23 cellular contexts compared by ENCODE assay signal in genomic region chr12:4178424-4179184, GRCh38.
DNase-seq lines count a peak whose midpoint lies in the region; ATAC-seq lines count a peak whose summit lies in the region.
"Had no signal": no experiment of that assay in that cellular context is flagged by ENCODE, and none has a peak within 500 bp of the region (broad histone marks: within the 10 kb centered on the region; RNA-seq: fewer than 3 reads in every experiment).

No MANE protein-coding gene starts in this region.

- peaks cover 4% of the 10 kb centered on the region for H3K9me3 Mint-ChIP-seq in activated naive CD8-positive, alpha-beta T cell treated with anti-CD3 and anti-CD28 coated beads, Interleukin-2, amount 10 ng/mL, durations not matched to agents 7 days and 5 days
- peaks cover 8 to 12% of the 10 kb centered on the region in 2 donors for H3K9me3 Mint-ChIP-seq in stimulated activated naive CD8-positive, alpha-beta T cell treated with anti-CD3 and anti-CD28 coated beads, Interleukin-15, amount 100 ng/mL, for 72 hours
- H3K9me3 Mint-ChIP-seq: type B pancreatic cell had no signal

- DNase-seq in stimulated activated CD4-positive, alpha-beta T cell treated with anti-CD3 and anti-CD28 coated beads, Interleukin-15, amount 100 ng/mL, for 24 hours: peak; percentile 30
- DNase-seq in stimulated activated CD4-positive, alpha-beta T cell treated with anti-CD3 and anti-CD28 coated beads, Interleukin-2, amount 100 ng/mL, for 24 hours: no peak
- DNase-seq in RKO (ENCODE audit: low spot score) (peak; percentile 57), globus pallidus (ENCODE audit: low spot score) (no peak)
- DNase-seq in activated naive CD8-positive, alpha-beta T cell treated with anti-CD3 and anti-CD28 coated beads, Interleukin-2, amount 10 ng/mL, durations not matched to agents 7 days and 5 days: no peak
- peak in 1 of 2 donors; percentile 31 for DNase-seq in stimulated activated naive CD8-positive, alpha-beta T cell treated with anti-CD3 and anti-CD28 coated beads, Interleukin-15, amount 100 ng/mL, for 72 hours
- DNase-seq in activated effector memory CD4-positive, alpha-beta T cell treated with Interleukin-2 at 50 U/mL for 16 hours: no peak
- DNase-seq: AML-193, cortex of kidney, EL, H7, hippocampal formation, Karpas-422, kidney, NCI-H1105, NCI-H2081 treated with DMSO at 0.1 percent for 48 hours, NCI-H510A treated with DMSO at 0.1 percent for 48 hours, right cardiac atrium, Right ventricle myocardium superior, SW 1271 had no signal

- POLR2A ChIA-PET in activated naive CD8-positive, alpha-beta T cell treated with anti-CD3 and anti-CD28 coated beads, Interleukin-2, amount 10 ng/mL, durations not matched to agents 7 days and 5 days (lab: Charles Lee): interaction anchor here (0.9 to 2.0 kb wide), 2 partner anchors 14 to 24 kb away, joined by 4 to 5 read pairs; no protein-coding TSS in a partner anchor

- peak overlapping the region; percentile 45 for H3K4me3 Mint-ChIP-seq in activated naive CD8-positive, alpha-beta T cell treated with anti-CD3 and anti-CD28 coated beads, Interleukin-2, amount 10 ng/mL, durations not matched to agents 7 days and 5 days
- H3K4me3 Mint-ChIP-seq in stimulated activated naive CD8-positive, alpha-beta T cell treated with anti-CD3 and anti-CD28 coated beads, Interleukin-15, amount 100 ng/mL, for 72 hours: peak overlapping the region; percentile 26 to 37
- H3K4me3 Mint-ChIP-seq: activated naive CD4-positive, alpha-beta T cell treated with anti-CD3 and anti-CD28 coated beads, Interleukin-2, amount 50 U/mL, for 24 hours; brain; type B pancreatic cell had no signal

- H3K36me3 Mint-ChIP-seq in activated naive CD8-positive, alpha-beta T cell treated with anti-CD3 and anti-CD28 coated beads, Interleukin-2, amount 10 ng/mL, durations not matched to agents 7 days and 5 days: peaks cover 2% of the 10 kb centered on the region
- H3K36me3 Mint-ChIP-seq: brain, type B pancreatic cell had no signal

- no peaks in the 10 kb centered on the region for H3K27me3 Mint-ChIP-seq in activated naive CD8-positive, alpha-beta T cell treated with anti-CD3 and anti-CD28 coated beads, Interleukin-2, amount 10 ng/mL, durations not matched to agents 7 days and 5 days
- H3K27me3 Mint-ChIP-seq in stimulated activated naive CD8-positive, alpha-beta T cell treated with anti-CD3 and anti-CD28 coated beads, Interleukin-15, amount 100 ng/mL, for 72 hours: no peaks in the 10 kb centered on the region
- H3K27me3 Mint-ChIP-seq: activated naive CD4-positive, alpha-beta T cell treated with anti-CD3 and anti-CD28 coated beads, Interleukin-2, amount 50 U/mL, for 24 hours had no signal

- ATAC-seq in activated naive CD8-positive, alpha-beta T cell treated with anti-CD3 and anti-CD28 coated beads, Interleukin-2, amount 10 ng/mL, durations not matched to agents 7 days and 5 days (ENCODE audit: low read depth): peak; percentile 42
- ATAC-seq in stimulated activated naive CD8-positive, alpha-beta T cell treated with anti-CD3 and anti-CD28 coated beads, Interleukin-15, amount 100 ng/mL, for 72 hours: peak; percentile 97
- ATAC-seq: right cardiac atrium had no signal

- H3K27ac Mint-ChIP-seq in activated naive CD8-positive, alpha-beta T cell treated with anti-CD3 and anti-CD28 coated beads, Interleukin-2, amount 10 ng/mL, durations not matched to agents 7 days and 5 days: peak overlapping the region; percentile 75
- H3K27ac Mint-ChIP-seq in stimulated activated naive CD8-positive, alpha-beta T cell treated with anti-CD3 and anti-CD28 coated beads, Interleukin-15, amount 100 ng/mL, for 72 hours: peak overlapping the region in 1 of 2 donors; percentile 61
- H3K27ac Mint-ChIP-seq: activated naive CD4-positive, alpha-beta T cell treated with anti-CD3 and anti-CD28 coated beads, Interleukin-2, amount 50 U/mL, for 24 hours; brain; type B pancreatic cell had no signal

- H3K4me1 Mint-ChIP-seq in activated naive CD8-positive, alpha-beta T cell treated with anti-CD3 and anti-CD28 coated beads, Interleukin-2, amount 10 ng/mL, durations not matched to agents 7 days and 5 days: peaks cover 19% of the 10 kb centered on the region
- H3K4me1 Mint-ChIP-seq in stimulated activated naive CD8-positive, alpha-beta T cell treated with anti-CD3 and anti-CD28 coated beads, Interleukin-15, amount 100 ng/mL, for 72 hours: peaks cover 24% of the 10 kb centered on the region
- H3K4me1 Mint-ChIP-seq: brain had no signal

Comparison
In these comparisons a context has a peak if more than half of its experiments do, and no peak if none do; other contexts are left out.
1. DNase-seq: peak in stimulated activated CD4-positive, alpha-beta T cell treated with anti-CD3 and anti-CD28 coated beads, Interleukin-15, amount 100 ng/mL, for 24 hours (single experiment) and RKO (single experiment); none in stimulated activated CD4-positive, alpha-beta T cell treated with anti-CD3 and anti-CD28 coated beads, Interleukin-2, amount 100 ng/mL, for 24 hours (0 of 2), activated naive CD8-positive, alpha-beta T cell treated with anti-CD3 and anti-CD28 coated beads, Interleukin-2, amount 10 ng/mL, durations not matched to agents 7 days and 5 days (single experiment), globus pallidus (single experiment) and activated effector memory CD4-positive, alpha-beta T cell treated with Interleukin-2 at 50 U/mL for 16 hours (single experiment).